Comparison of ENCODE assay signal across 25 cellular contexts in the genomic region with DNA sequence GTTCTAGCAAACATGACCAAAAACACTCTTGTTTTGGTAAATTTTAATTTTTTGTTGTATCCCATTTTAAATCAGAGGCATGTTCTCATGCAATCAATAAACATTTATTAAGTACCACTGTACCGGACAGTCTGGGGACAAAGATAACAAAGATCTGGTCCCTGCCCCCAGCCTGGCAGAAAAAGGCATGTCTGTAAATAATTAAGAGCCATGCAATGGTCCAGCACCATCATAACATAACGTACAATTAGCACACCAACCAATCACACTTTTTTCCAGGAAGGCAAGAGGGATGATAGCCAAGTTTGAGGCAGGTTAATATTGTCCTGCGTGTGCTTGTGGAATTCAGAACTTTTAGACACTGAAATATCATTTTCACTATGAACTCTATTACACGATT. TPM values are rescaled to one million over a fixed set of nuclear protein-coding genes. Genes with fewer than 3 reads are reported as not detected.
"Had no signal": no experiment of that assay in that cellular context is flagged by ENCODE, and none has a peak within 500 bp of the region (broad histone marks: within the 10 kb centered on the region; RNA-seq: fewer than 3 reads in every experiment).

No MANE protein-coding gene starts in this region.

- H3K27me3 Mint-ChIP-seq: activated CD4-positive, alpha-beta T cell treated with anti-CD3 and anti-CD28 coated beads, Interleukin-2, amount 10 ng/mL, durations not matched to agents 24 days and 14 days; activated CD8-positive, alpha-beta memory T cell treated with anti-CD3 and anti-CD28 coated beads, Interleukin-2, amount 10 ng/mL, durations not matched to agents 7 days and 5 days; activated naive CD4-positive, alpha-beta T cell treated with anti-CD3 and anti-CD28 coated beads, Interleukin-2, amount 10 ng/mL, durations not matched to agents 7 days and 5 days had no signal

- H3K27ac ChIP-seq: Peyer's patch, SJSA1 had no signal

- ATAC-seq: activated CD8-positive, alpha-beta memory T cell treated with anti-CD3 and anti-CD28 coated beads, Interleukin-2, amount 10 ng/mL, durations not matched to agents 7 days and 5 days; activated T-cell treated with anti-CD3 and anti-CD28 coated beads, Interleukin-2, amount 50 U/mL, for 4 hours; K562; T-cell had no signal

- H3K4me3 ChIP-seq: K562, Peyer's patch, SJSA1 had no signal

- H3K27ac Mint-ChIP-seq: activated B cell treated with CpG ODN at 0.5 μM for 24 hours; activated CD4-positive, alpha-beta T cell treated with anti-CD3 and anti-CD28 coated beads, Interleukin-2, amount 10 ng/mL, durations not matched to agents 24 days and 14 days; activated CD8-positive, alpha-beta memory T cell treated with anti-CD3 and anti-CD28 coated beads, Interleukin-2, amount 10 ng/mL, durations not matched to agents 7 days and 5 days; activated naive CD4-positive, alpha-beta T cell treated with anti-CD3 and anti-CD28 coated beads, Interleukin-2, amount 10 ng/mL, durations not matched to agents 7 days and 5 days; activated naive CD8-positive, alpha-beta T cell treated with anti-CD3 and anti-CD28 coated beads for 36 hours; activated T-helper 2 cell treated with anti-CD3 and anti-CD28 coated beads, Interferon-gamma antibody, Interleukin-2, Interleukin-4, amounts not matched to agents 10 μg/mL and 5 μg/mL and 100 μg/mL, durations not matched to agents 14 hours and 24 hours and 36 hours; T-cell had no signal

- H3K36me3 ChIP-seq: Peyer's patch, SJSA1 had no signal

- H3K9me3 ChIP-seq: Peyer's patch had no signal

- H3K9me3 Mint-ChIP-seq: activated B cell treated with CpG ODN at 0.5 μM for 24 hours; activated CD4-positive, alpha-beta T cell treated with anti-CD3 and anti-CD28 coated beads, Interleukin-2, amount 10 ng/mL, durations not matched to agents 24 days and 14 days; activated naive CD4-positive, alpha-beta T cell treated with anti-CD3 and anti-CD28 coated beads, Interleukin-2, amount 10 ng/mL, durations not matched to agents 7 days and 5 days; activated naive CD8-positive, alpha-beta T cell treated with anti-CD3 and anti-CD28 coated beads for 36 hours; activated T-helper 2 cell treated with anti-CD3 and anti-CD28 coated beads, Interferon-gamma antibody, Interleukin-2, Interleukin-4, amounts not matched to agents 10 μg/mL and 5 μg/mL and 100 μg/mL, durations not matched to agents 14 hours and 24 hours and 36 hours had no signal

- H3K36me3 Mint-ChIP-seq: activated CD8-positive, alpha-beta memory T cell treated with anti-CD3 and anti-CD28 coated beads, Interleukin-2, amount 10 ng/mL, durations not matched to agents 7 days and 5 days; activated naive CD4-positive, alpha-beta T cell treated with anti-CD3 and anti-CD28 coated beads, Interleukin-2, amount 10 ng/mL, durations not matched to agents 7 days and 5 days; activated naive CD8-positive, alpha-beta T cell treated with anti-CD3 and anti-CD28 coated beads for 36 hours; T-cell had no signal

- H3K4me1 ChIP-seq: Peyer's patch, SJSA1 had no signal

- H3K4me3 Mint-ChIP-seq: activated B cell treated with CpG ODN at 0.5 μM for 24 hours; activated CD4-positive, alpha-beta T cell treated with anti-CD3 and anti-CD28 coated beads, Interleukin-2, amount 10 ng/mL, durations not matched to agents 24 days and 14 days; activated CD8-positive, alpha-beta memory T cell treated with anti-CD3 and anti-CD28 coated beads, Interleukin-2, amount 10 ng/mL, durations not matched to agents 7 days and 5 days; activated naive CD4-positive, alpha-beta T cell treated with anti-CD3 and anti-CD28 coated beads, Interleukin-2, amount 10 ng/mL, durations not matched to agents 7 days and 5 days; activated naive CD8-positive, alpha-beta T cell treated with anti-CD3 and anti-CD28 coated beads for 36 hours; activated T-cell treated with anti-CD3 and anti-CD28 coated beads, Interleukin-2, amount 50 U/mL, for 4 hours; T-cell had no signal

- H3K27me3 ChIP-seq: Peyer's patch, SJSA1 had no signal

- DNase-seq: activated B cell treated with CpG ODN at 0.5 μM for 24 hours; activated CD4-positive, alpha-beta T cell treated with anti-CD3 and anti-CD28 coated beads for 1 hour; activated CD4-positive, alpha-beta T cell treated with anti-CD3 and anti-CD28 coated beads, Interleukin-2, amount 10 ng/mL, durations not matched to agents 24 days and 14 days; activated CD4-positive, alpha-beta T cell treated with anti-CD3 and anti-CD28 coated beads, Interleukin-2, amount 50 U/mL, for 48 hours; activated CD8-positive, alpha-beta memory T cell treated with anti-CD3 and anti-CD28 coated beads, Interleukin-2, amount 10 ng/mL, durations not matched to agents 7 days and 5 days; activated gamma-delta T cell treated with Interleukin-2 at 50 U/mL for 16 hours; activated naive CD4-positive, alpha-beta T cell treated with anti-CD3 and anti-CD28 coated beads, Interleukin-2, amount 10 ng/mL, durations not matched to agents 7 days and 5 days; activated naive CD8-positive, alpha-beta T cell treated with anti-CD3 and anti-CD28 coated beads for 36 hours; activated T-cell treated with anti-CD3 and anti-CD28 coated beads, Interleukin-2, amount 50 U/mL, for 4 hours; Karpas-422; MM.1S; NCI-H1105; NCI-H1436; NCI-H1694 treated with DMSO at 0.1 percent for 48 hours; NCI-H2029 treated with DMSO at 0.1 percent for 48 hours; NCI-H510A treated with DMSO at 0.1 percent for 48 hours; Peyer's patch; SHP77; T-cell; T-helper 2 cell; T1000 had no signal

- H3K4me1 Mint-ChIP-seq: activated B cell treated with CpG ODN at 0.5 μM for 24 hours; activated CD4-positive, alpha-beta T cell treated with anti-CD3 and anti-CD28 coated beads, Interleukin-2, amount 10 ng/mL, durations not matched to agents 24 days and 14 days; activated CD8-positive, alpha-beta memory T cell treated with anti-CD3 and anti-CD28 coated beads, Interleukin-2, amount 10 ng/mL, durations not matched to agents 7 days and 5 days; activated naive CD4-positive, alpha-beta T cell treated with anti-CD3 and anti-CD28 coated beads, Interleukin-2, amount 10 ng/mL, durations not matched to agents 7 days and 5 days; activated naive CD8-positive, alpha-beta T cell treated with anti-CD3 and anti-CD28 coated beads for 36 hours; T-cell had no signal

RNA-seq across cellular contexts. Expression of gene KCNJ16, which starts 3.5 kb away (rescaled TPM):
- total RNA-seq: activated B cell treated with CpG ODN at 0.5 μM for 24 hours; activated CD4-positive, alpha-beta T cell treated with anti-CD3 and anti-CD28 coated beads, Interleukin-2, amount 10 ng/mL, durations not matched to agents 24 days and 14 days; activated CD8-positive, alpha-beta memory T cell treated with anti-CD3 and anti-CD28 coated beads, Interleukin-2, amount 10 ng/mL, durations not matched to agents 7 days and 5 days; activated naive CD8-positive, alpha-beta T cell treated with anti-CD3 and anti-CD28 coated beads for 36 hours; activated T-cell treated with anti-CD3 and anti-CD28 coated beads, Interleukin-2, amount 50 U/mL, for 4 hours; activated T-helper 2 cell treated with anti-CD3 and anti-CD28 coated beads, Interferon-gamma antibody, Interleukin-2, Interleukin-4, amounts not matched to agents 10 μg/mL and 5 μg/mL and 100 μg/mL, durations not matched to agents 14 hours and 24 hours and 36 hours; cardiac septum; SJSA1; T-cell had no signal
